10 cellular contexts compared by ENCODE assay signal in the genomic region with DNA sequence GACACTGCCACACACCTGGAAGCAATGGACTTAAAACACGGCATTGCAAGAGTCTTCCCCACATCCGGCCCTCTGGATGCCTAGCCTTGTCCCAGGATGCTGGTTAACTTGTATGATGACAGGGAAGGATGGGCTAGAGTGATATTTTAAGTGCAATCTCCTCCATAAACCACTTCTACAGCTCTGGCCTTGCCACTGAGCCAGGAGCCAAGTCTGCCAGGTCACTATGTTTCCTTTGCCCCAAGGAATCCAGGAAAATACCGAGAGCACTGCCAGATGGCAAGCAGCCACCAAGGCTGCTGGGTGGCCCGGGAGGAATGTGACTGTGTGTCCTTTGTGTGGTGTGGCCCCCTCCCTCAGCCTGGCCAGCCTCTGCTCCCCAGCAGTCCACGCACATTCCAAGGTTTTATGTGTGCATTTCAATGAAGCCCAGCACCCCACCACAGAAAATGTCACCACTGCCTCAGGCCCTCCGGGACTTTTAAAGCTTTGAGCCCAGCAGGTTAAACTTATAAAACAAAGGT.
DNase-seq lines count a peak whose midpoint lies in the region; ATAC-seq and TF ChIP-seq lines count a peak whose summit lies in the region.
"Had no signal": no experiment of that assay in that cellular context is flagged by ENCODE, and none has a peak within 500 bp of the region (broad histone marks: within the 10 kb centered on the region; RNA-seq: fewer than 3 reads in every experiment).

No MANE protein-coding gene starts in this region.

- 61% methylated on average over 6 of the region's 6 CpGs for WGBS in HUES64
- 44 to 50% methylated on average over 5 to 6 of the region's 6 CpGs for WGBS in esophagus squamous epithelium, 2 donors

- H3K4me3 ChIP-seq in HUES64 (ENCODE audit: low read length) (no peak overlapping the region), left lung (no peak overlapping the region), tibial artery (no peak overlapping the region), esophagus squamous epithelium (peak overlapping the region in 1 of 4 donors; percentile 22)

- no peaks in the 10 kb centered on the region for H3K9me3 ChIP-seq in HUES64 (ENCODE audit: insufficient read depth, low read depth, low read length)
- no peaks in the 10 kb centered on the region for H3K9me3 ChIP-seq in left lung
- no peaks in the 10 kb centered on the region for H3K9me3 ChIP-seq in tibial artery
- H3K9me3 ChIP-seq in esophagus squamous epithelium: no peaks in the 10 kb centered on the region

- TF ChIP-seq CTCF in left lung (IDR thresholded peaks at IDR 0.05): no peak
- no peak for TF ChIP-seq CTCF in tibial artery (IDR thresholded peaks at IDR 0.05)
- TF ChIP-seq CTCF in esophagus squamous epithelium (IDR thresholded peaks at IDR 0.05): no peak

- DNase-seq in left lung: peak in 1 of 2 donors; percentile 61
- peak; percentile 62 to 86 for DNase-seq in tibial artery
- DNase-seq in germinal center (ENCODE audit: low spot score): no peak
- no peak for DNase-seq in esophagus squamous epithelium (lab: John Stamatoyannopoulos, UW)
- no peak for DNase-seq in NCI-H524 treated with DMSO at 0.1 percent for 48 hours (lab: John Stamatoyannopoulos, UW)
- DNase-seq: NCI-H1092 treated with DMSO at 0.1 percent for 48 hours; stimulated activated naive CD4-positive, alpha-beta T cell had no signal

- intact Hi-C loops in left lung (cut with DNase I): no loop called here
- intact Hi-C loops in tibial artery (cut with DNase I; ENCODE audit: low total_unique reads): no loop called here
- intact Hi-C loops in esophagus squamous epithelium (cut with DNase I): no loop called here

- ATAC-seq in left lung (peak; percentile 84), GM18502 (IDR thresholded peaks at IDR 0.05; ENCODE audit: poor library complexity, unreplicated experiment) (no peak)

- peaks cover 3% of the 10 kb centered on the region; the same call in 1 of the 2 replicates for H3K4me1 ChIP-seq in HUES64 (ENCODE audit: insufficient read depth, low read length)
- H3K4me1 ChIP-seq in left lung: peaks cover 13 to 37% of the 10 kb centered on the region in 2 donors
- H3K4me1 ChIP-seq in tibial artery: peaks cover 6 to 28% (median 21%) of the 10 kb centered on the region in 4 donors
- peaks cover 0 to 27% (median 0%) of the 10 kb centered on the region in 3 donors for H3K4me1 ChIP-seq in esophagus squamous epithelium

- TF ChIP-seq POLR2A in esophagus squamous epithelium (IDR thresholded peaks at IDR 0.05): no peak

- H3K9ac ChIP-seq in HUES64 (ENCODE audit: low read depth, low read length): no peak overlapping the region

- H3K36me3 ChIP-seq in HUES64 (ENCODE audit: insufficient read depth, low read length) (no peaks in the 10 kb centered on the region), left lung (no peaks in the 10 kb centered on the region), tibial artery (no peaks in the 10 kb centered on the region), esophagus squamous epithelium (no peaks in the 10 kb centered on the region)

- H3K27me3 ChIP-seq in HUES64 (ENCODE audit: insufficient read depth, low read length) (no peaks in the 10 kb centered on the region), left lung (no peaks in the 10 kb centered on the region), tibial artery (no peaks in the 10 kb centered on the region), esophagus squamous epithelium (no peaks in the 10 kb centered on the region)

- peak overlapping the region; percentile 10; the same call in 1 of the 2 replicates for H3K27ac ChIP-seq in HUES64 (ENCODE audit: low read depth, low read length)
- peak overlapping the region; percentile 35 for H3K27ac ChIP-seq in cingulate gyrus (ENCODE audit: low read depth, low read length)
- H3K27ac ChIP-seq in left lung: peak overlapping the region in 1 of 2 donors; percentile 39
- H3K27ac ChIP-seq in tibial artery: peak overlapping the region; percentile 32 to 50
- H3K27ac ChIP-seq in esophagus squamous epithelium: peak overlapping the region in 2 of 4 donors; percentile 2 to 56

Comparison
In these comparisons a context has a peak if more than half of its experiments do, and no peak if none do; other contexts are left out.
1. DNase-seq: peak in tibial artery (2 of 2); none in germinal center (single experiment), esophagus squamous epithelium (single experiment) and NCI-H524 treated with DMSO at 0.1 percent for 48 hours (single experiment).